In the genomic region with DNA sequence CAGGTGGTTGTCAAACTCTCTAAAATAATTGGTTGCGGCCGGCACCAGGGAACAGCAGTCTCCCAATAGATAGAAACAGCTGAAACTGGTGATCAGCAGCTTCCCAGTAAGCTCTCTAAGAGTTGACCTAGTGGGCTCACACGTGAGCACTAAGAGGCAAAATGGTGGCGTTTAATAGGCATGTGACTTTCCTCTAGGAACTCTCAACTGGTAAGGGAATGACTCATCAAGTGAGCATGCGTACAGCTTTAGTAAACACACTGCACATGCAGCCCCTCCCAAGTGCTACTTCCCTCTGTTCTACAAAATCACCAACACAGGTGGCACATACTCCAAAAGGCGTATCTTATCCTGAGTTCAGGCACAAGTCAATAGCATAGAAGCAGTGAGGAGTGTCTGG, we compare ENCODE assay signal across 1 cellular context.
TF ChIP-seq lines count a peak whose summit lies in the region.

No MANE protein-coding gene starts in this region.

TF ChIP-seq in K562, 482 proteins besides CTCF, POLR2A, EP300 and RAD21 (continued from another document and continues in another):
- TF ChIP-seq, protein P1, sequence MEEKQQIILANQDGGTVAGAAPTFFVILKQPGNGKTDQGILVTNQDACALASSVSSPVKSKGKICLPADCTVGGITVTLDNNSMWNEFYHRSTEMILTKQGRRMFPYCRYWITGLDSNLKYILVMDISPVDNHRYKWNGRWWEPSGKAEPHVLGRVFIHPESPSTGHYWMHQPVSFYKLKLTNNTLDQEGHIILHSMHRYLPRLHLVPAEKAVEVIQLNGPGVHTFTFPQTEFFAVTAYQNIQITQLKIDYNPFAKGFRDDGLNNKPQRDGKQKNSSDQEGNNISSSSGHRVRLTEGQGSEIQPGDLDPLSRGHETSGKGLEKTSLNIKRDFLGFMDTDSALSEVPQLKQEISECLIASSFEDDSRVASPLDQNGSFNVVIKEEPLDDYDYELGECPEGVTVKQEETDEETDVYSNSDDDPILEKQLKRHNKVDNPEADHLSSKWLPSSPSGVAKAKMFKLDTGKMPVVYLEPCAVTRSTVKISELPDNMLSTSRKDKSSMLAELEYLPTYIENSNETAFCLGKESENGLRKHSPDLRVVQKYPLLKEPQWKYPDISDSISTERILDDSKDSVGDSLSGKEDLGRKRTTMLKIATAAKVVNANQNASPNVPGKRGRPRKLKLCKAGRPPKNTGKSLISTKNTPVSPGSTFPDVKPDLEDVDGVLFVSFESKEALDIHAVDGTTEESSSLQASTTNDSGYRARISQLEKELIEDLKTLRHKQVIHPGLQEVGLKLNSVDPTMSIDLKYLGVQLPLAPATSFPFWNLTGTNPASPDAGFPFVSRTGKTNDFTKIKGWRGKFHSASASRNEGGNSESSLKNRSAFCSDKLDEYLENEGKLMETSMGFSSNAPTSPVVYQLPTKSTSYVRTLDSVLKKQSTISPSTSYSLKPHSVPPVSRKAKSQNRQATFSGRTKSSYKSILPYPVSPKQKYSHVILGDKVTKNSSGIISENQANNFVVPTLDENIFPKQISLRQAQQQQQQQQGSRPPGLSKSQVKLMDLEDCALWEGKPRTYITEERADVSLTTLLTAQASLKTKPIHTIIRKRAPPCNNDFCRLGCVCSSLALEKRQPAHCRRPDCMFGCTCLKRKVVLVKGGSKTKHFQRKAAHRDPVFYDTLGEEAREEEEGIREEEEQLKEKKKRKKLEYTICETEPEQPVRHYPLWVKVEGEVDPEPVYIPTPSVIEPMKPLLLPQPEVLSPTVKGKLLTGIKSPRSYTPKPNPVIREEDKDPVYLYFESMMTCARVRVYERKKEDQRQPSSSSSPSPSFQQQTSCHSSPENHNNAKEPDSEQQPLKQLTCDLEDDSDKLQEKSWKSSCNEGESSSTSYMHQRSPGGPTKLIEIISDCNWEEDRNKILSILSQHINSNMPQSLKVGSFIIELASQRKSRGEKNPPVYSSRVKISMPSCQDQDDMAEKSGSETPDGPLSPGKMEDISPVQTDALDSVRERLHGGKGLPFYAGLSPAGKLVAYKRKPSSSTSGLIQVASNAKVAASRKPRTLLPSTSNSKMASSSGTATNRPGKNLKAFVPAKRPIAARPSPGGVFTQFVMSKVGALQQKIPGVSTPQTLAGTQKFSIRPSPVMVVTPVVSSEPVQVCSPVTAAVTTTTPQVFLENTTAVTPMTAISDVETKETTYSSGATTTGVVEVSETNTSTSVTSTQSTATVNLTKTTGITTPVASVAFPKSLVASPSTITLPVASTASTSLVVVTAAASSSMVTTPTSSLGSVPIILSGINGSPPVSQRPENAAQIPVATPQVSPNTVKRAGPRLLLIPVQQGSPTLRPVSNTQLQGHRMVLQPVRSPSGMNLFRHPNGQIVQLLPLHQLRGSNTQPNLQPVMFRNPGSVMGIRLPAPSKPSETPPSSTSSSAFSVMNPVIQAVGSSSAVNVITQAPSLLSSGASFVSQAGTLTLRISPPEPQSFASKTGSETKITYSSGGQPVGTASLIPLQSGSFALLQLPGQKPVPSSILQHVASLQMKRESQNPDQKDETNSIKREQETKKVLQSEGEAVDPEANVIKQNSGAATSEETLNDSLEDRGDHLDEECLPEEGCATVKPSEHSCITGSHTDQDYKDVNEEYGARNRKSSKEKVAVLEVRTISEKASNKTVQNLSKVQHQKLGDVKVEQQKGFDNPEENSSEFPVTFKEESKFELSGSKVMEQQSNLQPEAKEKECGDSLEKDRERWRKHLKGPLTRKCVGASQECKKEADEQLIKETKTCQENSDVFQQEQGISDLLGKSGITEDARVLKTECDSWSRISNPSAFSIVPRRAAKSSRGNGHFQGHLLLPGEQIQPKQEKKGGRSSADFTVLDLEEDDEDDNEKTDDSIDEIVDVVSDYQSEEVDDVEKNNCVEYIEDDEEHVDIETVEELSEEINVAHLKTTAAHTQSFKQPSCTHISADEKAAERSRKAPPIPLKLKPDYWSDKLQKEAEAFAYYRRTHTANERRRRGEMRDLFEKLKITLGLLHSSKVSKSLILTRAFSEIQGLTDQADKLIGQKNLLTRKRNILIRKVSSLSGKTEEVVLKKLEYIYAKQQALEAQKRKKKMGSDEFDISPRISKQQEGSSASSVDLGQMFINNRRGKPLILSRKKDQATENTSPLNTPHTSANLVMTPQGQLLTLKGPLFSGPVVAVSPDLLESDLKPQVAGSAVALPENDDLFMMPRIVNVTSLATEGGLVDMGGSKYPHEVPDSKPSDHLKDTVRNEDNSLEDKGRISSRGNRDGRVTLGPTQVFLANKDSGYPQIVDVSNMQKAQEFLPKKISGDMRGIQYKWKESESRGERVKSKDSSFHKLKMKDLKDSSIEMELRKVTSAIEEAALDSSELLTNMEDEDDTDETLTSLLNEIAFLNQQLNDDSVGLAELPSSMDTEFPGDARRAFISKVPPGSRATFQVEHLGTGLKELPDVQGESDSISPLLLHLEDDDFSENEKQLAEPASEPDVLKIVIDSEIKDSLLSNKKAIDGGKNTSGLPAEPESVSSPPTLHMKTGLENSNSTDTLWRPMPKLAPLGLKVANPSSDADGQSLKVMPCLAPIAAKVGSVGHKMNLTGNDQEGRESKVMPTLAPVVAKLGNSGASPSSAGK (IDR thresholded peaks at IDR 0.05) = peak; percentile 54; the same call in 1 of the 2 replicates
- TF ChIP-seq, protein P2, sequence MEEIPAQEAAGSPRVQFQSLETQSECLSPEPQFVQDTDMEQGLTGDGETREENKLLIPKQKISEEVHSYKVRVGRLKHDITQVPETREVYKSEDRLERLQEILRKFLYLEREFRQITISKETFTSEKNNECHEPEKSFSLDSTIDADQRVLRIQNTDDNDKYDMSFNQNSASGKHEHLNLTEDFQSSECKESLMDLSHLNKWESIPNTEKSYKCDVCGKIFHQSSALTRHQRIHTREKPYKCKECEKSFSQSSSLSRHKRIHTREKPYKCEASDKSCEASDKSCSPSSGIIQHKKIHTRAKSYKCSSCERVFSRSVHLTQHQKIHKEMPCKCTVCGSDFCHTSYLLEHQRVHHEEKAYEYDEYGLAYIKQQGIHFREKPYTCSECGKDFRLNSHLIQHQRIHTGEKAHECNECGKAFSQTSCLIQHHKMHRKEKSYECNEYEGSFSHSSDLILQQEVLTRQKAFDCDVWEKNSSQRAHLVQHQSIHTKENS (CRISPR knock-in tag; IDR thresholded peaks at IDR 0.05) = no peak
- no peak for TF ChIP-seq RHOXF2B (CRISPR knock-in tag; conservative IDR thresholded peaks at IDR 0.05)
- TF ChIP-seq PHF20 (IDR thresholded peaks at IDR 0.05; ENCODE audit: partially characterized antibody) = no peak
- 0 out of 2 replicates have a peak, but pooled peaks have one; percentile 43 for TF ChIP-seq BHLHE40 (IDR thresholded peaks at IDR 0.05; ENCODE audit: low read length)
- no peak for TF ChIP-seq ZNF12 (CRISPR knock-in tag; IDR thresholded peaks at IDR 0.05)
- TF ChIP-seq SMARCA5 (IDR thresholded peaks at IDR 0.05) = no peak
- TF ChIP-seq, protein P3, sequence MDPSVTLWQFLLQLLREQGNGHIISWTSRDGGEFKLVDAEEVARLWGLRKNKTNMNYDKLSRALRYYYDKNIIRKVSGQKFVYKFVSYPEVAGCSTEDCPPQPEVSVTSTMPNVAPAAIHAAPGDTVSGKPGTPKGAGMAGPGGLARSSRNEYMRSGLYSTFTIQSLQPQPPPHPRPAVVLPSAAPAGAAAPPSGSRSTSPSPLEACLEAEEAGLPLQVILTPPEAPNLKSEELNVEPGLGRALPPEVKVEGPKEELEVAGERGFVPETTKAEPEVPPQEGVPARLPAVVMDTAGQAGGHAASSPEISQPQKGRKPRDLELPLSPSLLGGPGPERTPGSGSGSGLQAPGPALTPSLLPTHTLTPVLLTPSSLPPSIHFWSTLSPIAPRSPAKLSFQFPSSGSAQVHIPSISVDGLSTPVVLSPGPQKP (CRISPR knock-in tag; IDR thresholded peaks at IDR 0.05) = no peak
- TF ChIP-seq NR2F6 (CRISPR knock-in tag; IDR thresholded peaks at IDR 0.05) = no peak
- TF ChIP-seq CREB3L1 (IDR thresholded peaks at IDR 0.05; ENCODE audit: borderline replicate concordance, low read depth) = no peak
- no peak for TF ChIP-seq SRSF7 (optimal IDR thresholded peaks at IDR 0.05; ENCODE audit: low read depth, low read length)
- no peak for TF ChIP-seq LCOR (CRISPR knock-in tag; IDR thresholded peaks at IDR 0.05)
- TF ChIP-seq EWSR1 (IDR thresholded peaks at IDR 0.05; ENCODE audit: borderline replicate concordance, low read depth, partially characterized antibody) = no peak
- TF ChIP-seq SRSF3 (IDR thresholded peaks at IDR 0.05; ENCODE audit: insufficient read depth, low read length) = no peak
- TF ChIP-seq ETV5 (CRISPR knock-in tag; IDR thresholded peaks at IDR 0.05; ENCODE audit: low read depth) = no peak
- no peak for TF ChIP-seq ZNF224 (CRISPR knock-in tag; IDR thresholded peaks at IDR 0.05)
- TF ChIP-seq NFXL1 (CRISPR knock-in tag; IDR thresholded peaks at IDR 0.05) = no peak
- no peak for TF ChIP-seq ZNF277 (CRISPR knock-in tag; IDR thresholded peaks at IDR 0.05; ENCODE audit: borderline replicate concordance)
- TF ChIP-seq CHD1 (IDR thresholded peaks at IDR 0.05; ENCODE audit: low read length) = no peak
- TF ChIP-seq ZBTB33 (CRISPR knock-in tag; IDR thresholded peaks at IDR 0.05) = no peak
- peak; percentile 65 for TF ChIP-seq ATF3 (IDR thresholded peaks at IDR 0.05)
- TF ChIP-seq ATF3 (CRISPR knock-in tag; conservative IDR thresholded peaks at IDR 0.05) = no peak
- TF ChIP-seq HMGXB4 (CRISPR knock-in tag; IDR thresholded peaks at IDR 0.05) = no peak
- no peak for TF ChIP-seq THRA (IDR thresholded peaks at IDR 0.05)
- TF ChIP-seq USF2 (CRISPR knock-in tag; IDR thresholded peaks at IDR 0.05) = peak; percentile 14; the same call in 1 of the 2 replicates
- TF ChIP-seq, protein P4, sequence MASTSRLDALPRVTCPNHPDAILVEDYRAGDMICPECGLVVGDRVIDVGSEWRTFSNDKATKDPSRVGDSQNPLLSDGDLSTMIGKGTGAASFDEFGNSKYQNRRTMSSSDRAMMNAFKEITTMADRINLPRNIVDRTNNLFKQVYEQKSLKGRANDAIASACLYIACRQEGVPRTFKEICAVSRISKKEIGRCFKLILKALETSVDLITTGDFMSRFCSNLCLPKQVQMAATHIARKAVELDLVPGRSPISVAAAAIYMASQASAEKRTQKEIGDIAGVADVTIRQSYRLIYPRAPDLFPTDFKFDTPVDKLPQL (IDR thresholded peaks at IDR 0.05; ENCODE audit: extremely low read depth, insufficient read length) = no peak
